In the genomic region with DNA sequence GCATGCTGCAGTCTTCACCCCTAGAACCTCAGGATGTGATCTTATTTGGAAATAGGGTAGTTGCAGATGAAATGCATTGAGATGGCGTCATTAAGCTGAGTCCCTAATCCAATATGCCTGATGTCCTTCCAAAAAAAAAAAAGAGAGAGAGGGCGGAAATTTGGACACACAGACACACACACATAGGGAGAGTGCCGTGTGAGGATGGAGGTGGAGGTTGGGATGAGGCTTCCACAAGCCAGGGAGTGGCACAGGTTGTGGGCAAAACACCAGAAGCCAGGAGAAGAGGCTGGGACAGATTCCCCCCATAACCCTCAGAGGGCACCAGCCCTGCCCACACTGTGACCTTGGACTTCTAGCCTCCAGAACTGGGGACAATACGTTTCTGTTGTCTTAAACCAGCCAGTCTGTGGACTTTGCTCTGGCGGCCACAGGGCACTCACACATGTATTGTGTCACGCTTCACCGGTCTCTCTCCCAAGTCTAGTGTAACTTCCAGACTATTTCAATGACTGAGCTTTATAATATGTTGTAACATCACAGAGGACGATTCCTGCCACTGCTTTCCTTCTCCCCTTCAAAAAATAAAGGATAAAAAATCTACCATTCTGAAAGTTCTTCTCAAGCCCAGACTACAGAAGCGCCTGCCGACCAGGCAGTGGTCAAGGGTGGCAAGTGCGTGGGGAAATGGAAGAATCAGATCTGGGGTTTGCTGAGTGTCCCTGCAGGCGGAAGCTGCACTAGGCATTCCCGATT, we compare ENCODE assay signal across 1 cellular context.
A peak's percentile ranks its signal among the peaks of the same experiment; 100 is the strongest.
TF ChIP-seq lines count a peak whose summit lies in the region.

No MANE protein-coding gene starts in this region.

TF ChIP-seq in HepG2, 621 proteins besides CTCF, POLR2A, EP300 and RAD21 (continued from another document and continues in another):
- TF ChIP-seq, protein P1, sequence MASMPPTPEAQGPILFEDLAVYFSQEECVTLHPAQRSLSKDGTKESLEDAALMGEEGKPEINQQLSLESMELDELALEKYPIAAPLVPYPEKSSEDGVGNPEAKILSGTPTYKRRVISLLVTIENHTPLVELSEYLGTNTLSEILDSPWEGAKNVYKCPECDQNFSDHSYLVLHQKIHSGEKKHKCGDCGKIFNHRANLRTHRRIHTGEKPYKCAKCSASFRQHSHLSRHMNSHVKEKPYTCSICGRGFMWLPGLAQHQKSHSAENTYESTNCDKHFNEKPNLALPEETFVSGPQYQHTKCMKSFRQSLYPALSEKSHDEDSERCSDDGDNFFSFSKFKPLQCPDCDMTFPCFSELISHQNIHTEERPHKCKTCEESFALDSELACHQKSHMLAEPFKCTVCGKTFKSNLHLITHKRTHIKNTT (CRISPR knock-in tag; IDR thresholded peaks at IDR 0.05): no peak
- TF ChIP-seq MTA1 (CRISPR knock-in tag; IDR thresholded peaks at IDR 0.05; ENCODE audit: borderline replicate concordance) (peak; percentile 27; the same call in 1 of the 2 replicates), AHR (CRISPR knock-in tag; IDR thresholded peaks at IDR 0.05) (no peak), MAZ (IDR thresholded peaks at IDR 0.05; ENCODE audit: borderline replicate concordance, low read depth, low read length) (no peak), MAZ (CRISPR knock-in tag; IDR thresholded peaks at IDR 0.05; ENCODE audit: low read depth) (no peak), NFIC (IDR thresholded peaks at IDR 0.05; ENCODE audit: low read length) (peak; percentile 28; the same call in 1 of the 2 replicates), RBAK (CRISPR knock-in tag; IDR thresholded peaks at IDR 0.05) (no peak), KDM6A (CRISPR knock-in tag; IDR thresholded peaks at IDR 0.05; ENCODE audit: low read depth) (peak; percentile 61; the same call in 1 of the 2 replicates), SIN3B (IDR thresholded peaks at IDR 0.05; ENCODE audit: low read length) (no peak), DMAP1 (CRISPR knock-in tag; IDR thresholded peaks at IDR 0.05) (no peak), KDM2A (CRISPR knock-in tag; IDR thresholded peaks at IDR 0.05; ENCODE audit: borderline replicate concordance, low read depth) (no peak), MZF1 (CRISPR knock-in tag; IDR thresholded peaks at IDR 0.05; ENCODE audit: borderline replicate concordance) (no peak), ZNF737 (CRISPR knock-in tag; IDR thresholded peaks at IDR 0.05; ENCODE audit: borderline replicate concordance) (no peak), ZNF556 (CRISPR knock-in tag; IDR thresholded peaks at IDR 0.05; ENCODE audit: borderline replicate concordance) (no peak), NKX3-1 (CRISPR knock-in tag; IDR thresholded peaks at IDR 0.05) (no peak), ZNF282 (IDR thresholded peaks at IDR 0.05; ENCODE audit: partially characterized antibody) (no peak), ZNF589 (CRISPR knock-in tag; conservative IDR thresholded peaks at IDR 0.05) (no peak), STAT5B (CRISPR knock-in tag; IDR thresholded peaks at IDR 0.05) (no peak), ZKSCAN1 (IDR thresholded peaks at IDR 0.05; ENCODE audit: low read length) (no peak), ZFP1 (CRISPR knock-in tag; IDR thresholded peaks at IDR 0.05) (0 out of 2 replicates have a peak, but pooled peaks have one; percentile 32), SP2 (CRISPR knock-in tag; IDR thresholded peaks at IDR 0.05) (no peak), KDM3A (CRISPR knock-in tag; IDR thresholded peaks at IDR 0.05; ENCODE audit: low read depth) (0 out of 2 replicates have a peak, but pooled peaks have one; percentile 53), ZNF557 (CRISPR knock-in tag; IDR thresholded peaks at IDR 0.05) (no peak), ZFP90 (CRISPR knock-in tag; IDR thresholded peaks at IDR 0.05; ENCODE audit: borderline replicate concordance) (no peak), ZMYM2 (CRISPR knock-in tag; IDR thresholded peaks at IDR 0.05) (peak; percentile 82), ZNF224 (CRISPR knock-in tag; IDR thresholded peaks at IDR 0.05) (no peak), AKAP8 (CRISPR knock-in tag; IDR thresholded peaks at IDR 0.05) (no peak), ONECUT2 (CRISPR knock-in tag; IDR thresholded peaks at IDR 0.05) (no peak), KLF16 (CRISPR knock-in tag; IDR thresholded peaks at IDR 0.05) (0 out of 4 replicates have a peak, but pooled peaks of 1 of the 2 experiments have one; percentile 73), GZF1 (CRISPR knock-in tag; IDR thresholded peaks at IDR 0.05) (no peak), HNF4G (IDR thresholded peaks at IDR 0.05; ENCODE audit: borderline replicate concordance, low read depth, low read length) (peak; percentile 98), HNF4G (CRISPR knock-in tag; IDR thresholded peaks at IDR 0.05; ENCODE audit: borderline replicate concordance, low read depth) (peak; percentile 94; the same call in 1 of the 2 replicates), ARNT (IDR thresholded peaks at IDR 0.05) (no peak), IKZF1 (IDR thresholded peaks at IDR 0.05) (no peak), CREM (IDR thresholded peaks at IDR 0.05) (no peak), CREM (CRISPR knock-in tag; IDR thresholded peaks at IDR 0.05) (no peak), NCOR1 (IDR thresholded peaks at IDR 0.05; ENCODE audit: borderline replicate concordance, low read length) (peak; percentile 98), ATRX (CRISPR knock-in tag; IDR thresholded peaks at IDR 0.05; ENCODE audit: borderline replicate concordance) (no peak), HOXA7 (CRISPR knock-in tag; IDR thresholded peaks at IDR 0.05) (no peak), ZNF382 (CRISPR knock-in tag; IDR thresholded peaks at IDR 0.05; ENCODE audit: borderline replicate concordance) (no peak), NFE2L2 (IDR thresholded peaks at IDR 0.05; ENCODE audit: low read length) (no peak), HDAC1 (CRISPR knock-in tag; IDR thresholded peaks at IDR 0.05) (peak; percentile 80), U2AF1 (optimal IDR thresholded peaks at IDR 0.05; ENCODE audit: low read depth, low read length) (no peak), ZNF615 (CRISPR knock-in tag; IDR thresholded peaks at IDR 0.05; ENCODE audit: borderline replicate concordance) (no peak)
- TF ChIP-seq, protein P2, sequence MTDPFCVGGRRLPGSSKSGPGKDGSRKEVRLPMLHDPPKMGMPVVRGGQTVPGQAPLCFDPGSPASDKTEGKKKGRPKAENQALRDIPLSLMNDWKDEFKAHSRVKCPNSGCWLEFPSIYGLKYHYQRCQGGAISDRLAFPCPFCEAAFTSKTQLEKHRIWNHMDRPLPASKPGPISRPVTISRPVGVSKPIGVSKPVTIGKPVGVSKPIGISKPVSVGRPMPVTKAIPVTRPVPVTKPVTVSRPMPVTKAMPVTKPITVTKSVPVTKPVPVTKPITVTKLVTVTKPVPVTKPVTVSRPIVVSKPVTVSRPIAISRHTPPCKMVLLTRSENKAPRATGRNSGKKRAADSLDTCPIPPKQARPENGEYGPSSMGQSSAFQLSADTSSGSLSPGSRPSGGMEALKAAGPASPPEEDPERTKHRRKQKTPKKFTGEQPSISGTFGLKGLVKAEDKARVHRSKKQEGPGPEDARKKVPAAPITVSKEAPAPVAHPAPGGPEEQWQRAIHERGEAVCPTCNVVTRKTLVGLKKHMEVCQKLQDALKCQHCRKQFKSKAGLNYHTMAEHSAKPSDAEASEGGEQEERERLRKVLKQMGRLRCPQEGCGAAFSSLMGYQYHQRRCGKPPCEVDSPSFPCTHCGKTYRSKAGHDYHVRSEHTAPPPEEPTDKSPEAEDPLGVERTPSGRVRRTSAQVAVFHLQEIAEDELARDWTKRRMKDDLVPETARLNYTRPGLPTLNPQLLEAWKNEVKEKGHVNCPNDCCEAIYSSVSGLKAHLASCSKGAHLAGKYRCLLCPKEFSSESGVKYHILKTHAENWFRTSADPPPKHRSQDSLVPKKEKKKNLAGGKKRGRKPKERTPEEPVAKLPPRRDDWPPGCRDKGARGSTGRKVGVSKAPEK (CRISPR knock-in tag; IDR thresholded peaks at IDR 0.05; ENCODE audit: borderline replicate concordance): no peak
- TF ChIP-seq, protein P3, sequence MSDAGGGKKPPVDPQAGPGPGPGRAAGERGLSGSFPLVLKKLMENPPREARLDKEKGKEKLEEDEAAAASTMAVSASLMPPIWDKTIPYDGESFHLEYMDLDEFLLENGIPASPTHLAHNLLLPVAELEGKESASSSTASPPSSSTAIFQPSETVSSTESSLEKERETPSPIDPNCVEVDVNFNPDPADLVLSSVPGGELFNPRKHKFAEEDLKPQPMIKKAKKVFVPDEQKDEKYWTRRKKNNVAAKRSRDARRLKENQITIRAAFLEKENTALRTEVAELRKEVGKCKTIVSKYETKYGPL (CRISPR knock-in tag; IDR thresholded peaks at IDR 0.05): no peak
- TF ChIP-seq, protein P4, sequence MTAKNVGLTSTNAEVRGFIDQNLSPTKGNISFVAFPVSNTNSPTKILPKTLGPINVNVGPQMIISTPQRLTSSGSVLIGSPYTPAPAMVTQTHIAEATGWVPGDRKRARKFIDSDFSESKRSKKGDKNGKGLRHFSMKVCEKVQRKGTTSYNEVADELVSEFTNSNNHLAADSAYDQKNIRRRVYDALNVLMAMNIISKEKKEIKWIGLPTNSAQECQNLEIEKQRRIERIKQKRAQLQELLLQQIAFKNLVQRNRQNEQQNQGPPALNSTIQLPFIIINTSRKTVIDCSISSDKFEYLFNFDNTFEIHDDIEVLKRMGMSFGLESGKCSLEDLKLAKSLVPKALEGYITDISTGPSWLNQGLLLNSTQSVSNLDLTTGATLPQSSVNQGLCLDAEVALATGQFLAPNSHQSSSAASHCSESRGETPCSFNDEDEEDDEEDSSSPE (CRISPR knock-in tag; IDR thresholded peaks at IDR 0.05): no peak
- TF ChIP-seq, protein P5, sequence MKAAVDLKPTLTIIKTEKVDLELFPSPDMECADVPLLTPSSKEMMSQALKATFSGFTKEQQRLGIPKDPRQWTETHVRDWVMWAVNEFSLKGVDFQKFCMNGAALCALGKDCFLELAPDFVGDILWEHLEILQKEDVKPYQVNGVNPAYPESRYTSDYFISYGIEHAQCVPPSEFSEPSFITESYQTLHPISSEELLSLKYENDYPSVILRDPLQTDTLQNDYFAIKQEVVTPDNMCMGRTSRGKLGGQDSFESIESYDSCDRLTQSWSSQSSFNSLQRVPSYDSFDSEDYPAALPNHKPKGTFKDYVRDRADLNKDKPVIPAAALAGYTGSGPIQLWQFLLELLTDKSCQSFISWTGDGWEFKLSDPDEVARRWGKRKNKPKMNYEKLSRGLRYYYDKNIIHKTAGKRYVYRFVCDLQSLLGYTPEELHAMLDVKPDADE (CRISPR knock-in tag; IDR thresholded peaks at IDR 0.05): no peak
- TF ChIP-seq, protein P6, sequence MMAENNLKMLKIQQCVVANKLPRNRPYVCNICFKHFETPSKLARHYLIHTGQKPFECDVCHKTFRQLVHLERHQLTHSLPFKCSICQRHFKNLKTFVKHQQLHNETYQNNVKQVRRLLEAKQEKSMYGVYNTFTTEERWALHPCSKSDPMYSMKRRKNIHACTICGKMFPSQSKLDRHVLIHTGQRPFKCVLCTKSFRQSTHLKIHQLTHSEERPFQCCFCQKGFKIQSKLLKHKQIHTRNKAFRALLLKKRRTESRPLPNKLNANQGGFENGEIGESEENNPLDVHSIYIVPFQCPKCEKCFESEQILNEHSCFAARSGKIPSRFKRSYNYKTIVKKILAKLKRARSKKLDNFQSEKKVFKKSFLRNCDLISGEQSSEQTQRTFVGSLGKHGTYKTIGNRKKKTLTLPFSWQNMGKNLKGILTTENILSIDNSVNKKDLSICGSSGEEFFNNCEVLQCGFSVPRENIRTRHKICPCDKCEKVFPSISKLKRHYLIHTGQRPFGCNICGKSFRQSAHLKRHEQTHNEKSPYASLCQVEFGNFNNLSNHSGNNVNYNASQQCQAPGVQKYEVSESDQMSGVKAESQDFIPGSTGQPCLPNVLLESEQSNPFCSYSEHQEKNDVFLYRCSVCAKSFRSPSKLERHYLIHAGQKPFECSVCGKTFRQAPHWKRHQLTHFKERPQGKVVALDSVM (CRISPR knock-in tag; IDR thresholded peaks at IDR 0.05): no peak
- TF ChIP-seq, protein P7, sequence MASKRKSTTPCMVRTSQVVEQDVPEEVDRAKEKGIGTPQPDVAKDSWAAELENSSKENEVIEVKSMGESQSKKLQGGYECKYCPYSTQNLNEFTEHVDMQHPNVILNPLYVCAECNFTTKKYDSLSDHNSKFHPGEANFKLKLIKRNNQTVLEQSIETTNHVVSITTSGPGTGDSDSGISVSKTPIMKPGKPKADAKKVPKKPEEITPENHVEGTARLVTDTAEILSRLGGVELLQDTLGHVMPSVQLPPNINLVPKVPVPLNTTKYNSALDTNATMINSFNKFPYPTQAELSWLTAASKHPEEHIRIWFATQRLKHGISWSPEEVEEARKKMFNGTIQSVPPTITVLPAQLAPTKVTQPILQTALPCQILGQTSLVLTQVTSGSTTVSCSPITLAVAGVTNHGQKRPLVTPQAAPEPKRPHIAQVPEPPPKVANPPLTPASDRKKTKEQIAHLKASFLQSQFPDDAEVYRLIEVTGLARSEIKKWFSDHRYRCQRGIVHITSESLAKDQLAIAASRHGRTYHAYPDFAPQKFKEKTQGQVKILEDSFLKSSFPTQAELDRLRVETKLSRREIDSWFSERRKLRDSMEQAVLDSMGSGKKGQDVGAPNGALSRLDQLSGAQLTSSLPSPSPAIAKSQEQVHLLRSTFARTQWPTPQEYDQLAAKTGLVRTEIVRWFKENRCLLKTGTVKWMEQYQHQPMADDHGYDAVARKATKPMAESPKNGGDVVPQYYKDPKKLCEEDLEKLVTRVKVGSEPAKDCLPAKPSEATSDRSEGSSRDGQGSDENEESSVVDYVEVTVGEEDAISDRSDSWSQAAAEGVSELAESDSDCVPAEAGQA (IDR thresholded peaks at IDR 0.05; ENCODE audit: low read depth): no peak
- TF ChIP-seq, protein P7 (CRISPR knock-in tag; IDR thresholded peaks at IDR 0.05; ENCODE audit: borderline replicate concordance): no peak
- TF ChIP-seq, protein P8, sequence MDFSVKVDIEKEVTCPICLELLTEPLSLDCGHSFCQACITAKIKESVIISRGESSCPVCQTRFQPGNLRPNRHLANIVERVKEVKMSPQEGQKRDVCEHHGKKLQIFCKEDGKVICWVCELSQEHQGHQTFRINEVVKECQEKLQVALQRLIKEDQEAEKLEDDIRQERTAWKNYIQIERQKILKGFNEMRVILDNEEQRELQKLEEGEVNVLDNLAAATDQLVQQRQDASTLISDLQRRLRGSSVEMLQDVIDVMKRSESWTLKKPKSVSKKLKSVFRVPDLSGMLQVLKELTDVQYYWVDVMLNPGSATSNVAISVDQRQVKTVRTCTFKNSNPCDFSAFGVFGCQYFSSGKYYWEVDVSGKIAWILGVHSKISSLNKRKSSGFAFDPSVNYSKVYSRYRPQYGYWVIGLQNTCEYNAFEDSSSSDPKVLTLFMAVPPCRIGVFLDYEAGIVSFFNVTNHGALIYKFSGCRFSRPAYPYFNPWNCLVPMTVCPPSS (IDR thresholded peaks at IDR 0.05): no peak
